In genomic region chr20:53409177-53409576, GRCh38 we compare ENCODE assay signal across 20 cellular contexts.
"Had no signal": no experiment of that assay in that cellular context is flagged by ENCODE, and none has a peak within 500 bp of the region (broad histone marks: within the 10 kb centered on the region; RNA-seq: fewer than 3 reads in every experiment).

No MANE protein-coding gene starts in this region.

- H3K27ac ChIP-seq: cardiac muscle cell, parathyroid adenoma, suprapubic skin, transverse colon, uterus had no signal

- H3K4me1 ChIP-seq: parathyroid adenoma, suprapubic skin, transverse colon, uterus had no signal

- H3K9me3 Mint-ChIP-seq: activated naive CD8-positive, alpha-beta T cell treated with anti-CD3 and anti-CD28 coated beads for 36 hours; dendritic cell treated with granulocyte-macrophage colony-stimulating factor and Interleukin-4, amounts not matched to agents 40 ng/mL and 50 ng/mL, for 4 days; stimulated activated naive CD8-positive, alpha-beta T cell treated with anti-CD3 and anti-CD28 coated beads, Interleukin-15, Interleukin-2, amounts not matched to agents 100 ng/mL and 50 ng/mL, for 24 hours; T-helper 2 cell treated with Interferon-gamma antibody and Interleukin-4, amounts not matched to agents 5 μg/mL and 100 μg/mL, for 36 hours; WTC11 had no signal

- H3K27ac Mint-ChIP-seq: activated CD4-positive, alpha-beta T cell treated with anti-CD3 and anti-CD28 coated beads for 36 hours; activated naive CD8-positive, alpha-beta T cell treated with anti-CD3 and anti-CD28 coated beads for 36 hours; dendritic cell treated with granulocyte-macrophage colony-stimulating factor and Interleukin-4, amounts not matched to agents 40 ng/mL and 50 ng/mL, for 4 days; stimulated activated naive CD8-positive, alpha-beta T cell treated with anti-CD3 and anti-CD28 coated beads, Interleukin-15, Interleukin-2, amounts not matched to agents 100 ng/mL and 50 ng/mL, for 24 hours; T-helper 2 cell treated with Interferon-gamma antibody and Interleukin-4, amounts not matched to agents 5 μg/mL and 100 μg/mL, for 36 hours; WTC11 had no signal

- H3K4me3 Mint-ChIP-seq: activated CD4-positive, alpha-beta T cell treated with anti-CD3 and anti-CD28 coated beads for 36 hours; activated naive CD8-positive, alpha-beta T cell treated with anti-CD3 and anti-CD28 coated beads for 36 hours; dendritic cell treated with granulocyte-macrophage colony-stimulating factor and Interleukin-4, amounts not matched to agents 40 ng/mL and 50 ng/mL, for 4 days; naive thymus-derived CD4-positive, alpha-beta T cell; stimulated activated naive CD8-positive, alpha-beta T cell treated with anti-CD3 and anti-CD28 coated beads, Interleukin-15, Interleukin-2, amounts not matched to agents 100 ng/mL and 50 ng/mL, for 24 hours; T-helper 2 cell treated with Interferon-gamma antibody and Interleukin-4, amounts not matched to agents 5 μg/mL and 100 μg/mL, for 36 hours; WTC11 had no signal

- H3K27me3 Mint-ChIP-seq: activated CD4-positive, alpha-beta T cell treated with anti-CD3 and anti-CD28 coated beads for 36 hours; activated naive CD8-positive, alpha-beta T cell treated with anti-CD3 and anti-CD28 coated beads for 36 hours; stimulated activated naive CD8-positive, alpha-beta T cell treated with anti-CD3 and anti-CD28 coated beads, Interleukin-15, Interleukin-2, amounts not matched to agents 100 ng/mL and 50 ng/mL, for 24 hours had no signal

- H3K9me3 ChIP-seq: esophagus muscularis mucosa, left lung, suprapubic skin, transverse colon, uterus had no signal

- ATAC-seq: activated CD4-positive, alpha-beta T cell treated with anti-CD3 and anti-CD28 coated beads for 36 hours; naive thymus-derived CD4-positive, alpha-beta T cell; WTC11 had no signal

- H3K4me3 ChIP-seq: cardiac muscle cell, esophagus muscularis mucosa, left lung, suprapubic skin, transverse colon, uterus had no signal

- DNase-seq: activated CD4-positive, alpha-beta T cell treated with anti-CD3 and anti-CD28 coated beads for 36 hours; activated CD4-positive, alpha-beta T cell treated with anti-CD3 and anti-CD28 coated beads, Interleukin-2, amount 50 U/mL, for 48 hours; activated gamma-delta T cell treated with Interleukin-2 at 50 U/mL for 16 hours; activated naive CD8-positive, alpha-beta T cell treated with anti-CD3 and anti-CD28 coated beads for 36 hours; amygdala; effector CD8-positive, alpha-beta T cell; foreskin melanocyte; head of caudate nucleus; left lung; naive thymus-derived CD4-positive, alpha-beta T cell; transverse colon; uterus had no signal

- H3K36me3 ChIP-seq: cardiac muscle cell, esophagus muscularis mucosa, left lung, suprapubic skin, transverse colon, uterus had no signal

- H3K27me3 ChIP-seq: cardiac muscle cell, esophagus muscularis mucosa, suprapubic skin, transverse colon, uterus had no signal

- H3K36me3 Mint-ChIP-seq: activated naive CD8-positive, alpha-beta T cell treated with anti-CD3 and anti-CD28 coated beads for 36 hours; WTC11 had no signal
